In the genomic region with DNA sequence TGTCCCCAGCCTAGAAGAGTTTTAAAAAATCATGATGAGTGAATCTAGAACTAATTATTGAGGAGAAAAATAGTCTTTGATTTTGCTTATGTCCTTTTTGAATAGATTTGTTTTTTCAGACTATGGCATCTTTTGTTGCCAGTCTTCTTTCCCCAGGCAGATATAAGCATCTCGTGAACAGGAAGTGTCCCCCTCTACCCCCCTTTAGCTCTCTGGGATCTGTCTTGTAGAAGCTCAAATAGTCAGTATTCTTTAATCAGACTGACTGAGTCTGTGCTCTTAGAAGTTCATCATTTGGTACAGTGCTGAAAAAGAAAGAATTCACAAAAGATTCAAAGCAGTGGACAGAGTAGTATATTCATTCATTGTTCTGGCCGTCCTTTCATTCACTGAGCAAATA, we compare ENCODE assay signal across 22 cellular contexts.
"Had no signal": no experiment of that assay in that cellular context is flagged by ENCODE, and none has a peak within 500 bp of the region (broad histone marks: within the 10 kb centered on the region; RNA-seq: fewer than 3 reads in every experiment).

No MANE protein-coding gene starts in this region.

- H3K36me3 ChIP-seq: colonic mucosa, esophagus muscularis mucosa, gastrocnemius medialis, left lung had no signal

- H3K9me3 ChIP-seq: colonic mucosa, esophagus muscularis mucosa, gastrocnemius medialis, heart right ventricle, left lung, mucosa of descending colon had no signal

- ATAC-seq: foreskin keratinocyte; gastrocnemius medialis; heart right ventricle; left cardiac atrium; left lung; left ventricle myocardium superior; mucosa of descending colon; naive thymus-derived CD8-positive, alpha-beta T cell had no signal

- H3K4me1 ChIP-seq: colonic mucosa, foreskin keratinocyte, gastrocnemius medialis, left lung had no signal

- H3K4me3 ChIP-seq: colonic mucosa, dorsolateral prefrontal cortex, esophagus muscularis mucosa, gastrocnemius medialis, heart right ventricle, left lung, lung, mucosa of descending colon had no signal

- H3K27me3 ChIP-seq: colonic mucosa, dorsolateral prefrontal cortex, esophagus muscularis mucosa, foreskin keratinocyte, gastrocnemius medialis, heart right ventricle, left lung had no signal

- DNase-seq: colonic mucosa; cortex of kidney; dermis blood vessel endothelial cell; dorsolateral prefrontal cortex; effector CD4-positive, alpha-beta T cell; effector memory CD4-positive, alpha-beta T cell; foreskin keratinocyte; gastrocnemius medialis; glutamatergic neuron; head of caudate nucleus; heart right ventricle; hippocampal formation; left cardiac atrium; left lung; left ventricle myocardium superior; mammary epithelial cell; mesendoderm; mucosa of descending colon; naive B cell; naive thymus-derived CD8-positive, alpha-beta T cell had no signal

- H3K27ac ChIP-seq: colonic mucosa, dorsolateral prefrontal cortex, foreskin keratinocyte, gastrocnemius medialis, heart right ventricle, left lung had no signal
